11 cellular contexts compared by ENCODE assay signal in the genomic region with DNA sequence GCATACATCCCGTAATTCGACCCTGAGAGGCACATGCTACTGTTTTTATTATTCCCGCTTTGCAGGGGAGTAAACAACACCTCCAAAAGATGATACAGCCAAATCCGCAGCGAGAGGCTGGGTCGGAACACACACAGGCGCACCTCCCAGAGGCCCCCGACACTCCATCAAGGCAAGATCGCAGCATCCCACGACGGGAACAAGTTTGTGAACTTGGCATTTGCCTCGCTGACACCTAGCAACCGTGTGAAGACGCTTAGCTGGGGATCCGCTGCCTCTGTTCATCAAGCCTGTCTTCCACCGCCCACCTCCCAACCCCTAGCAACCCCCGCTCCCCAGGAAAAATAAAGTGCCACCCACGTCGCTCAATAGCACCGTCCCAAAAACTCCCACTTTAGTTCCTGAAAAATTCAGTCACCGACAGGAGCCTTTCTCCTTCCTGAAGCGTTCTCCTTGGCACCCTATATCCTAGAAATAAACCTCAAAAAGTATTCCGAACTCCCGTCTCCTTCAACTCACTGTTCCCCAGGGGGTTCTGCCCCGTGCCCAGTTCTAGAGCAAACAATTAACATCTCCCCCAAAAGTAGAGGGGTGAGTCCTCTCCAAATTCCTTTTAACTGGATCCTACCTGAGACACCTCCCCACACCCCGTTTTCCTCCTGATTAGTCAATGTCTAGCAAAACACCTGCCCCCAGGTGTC. TPM values are rescaled to one million over a fixed set of nuclear protein-coding genes. Genes with fewer than 3 reads are reported as not detected.
DNase-seq lines count a peak whose midpoint lies in the region; ATAC-seq and TF ChIP-seq lines count a peak whose summit lies in the region.
"Had no signal": no experiment of that assay in that cellular context is flagged by ENCODE, and none has a peak within 500 bp of the region (broad histone marks: within the 10 kb centered on the region; RNA-seq: fewer than 3 reads in every experiment).

No MANE protein-coding gene starts in this region.

- no peak for ATAC-seq in HG03159 (IDR thresholded peaks at IDR 0.05; ENCODE audit: unreplicated experiment)
- ATAC-seq: activated CD4-positive, CD25-positive, alpha-beta regulatory T cell treated with anti-CD3 and anti-CD28 coated beads, Interleukin-2, amount 50 U/mL, for 24 hours had no signal

- intact Hi-C loops in dorsolateral prefrontal cortex (cut with DNase I) = loop anchor here (5.0 kb wide), 3 partner anchors 36 to 81 kb away; partner anchors contain the start of gene SGTA (in 1 of the 2)

- peak overlapping the region in 57 of 59 donors; percentile 8 to 76 (median 63) for H3K4me3 ChIP-seq in dorsolateral prefrontal cortex

- DNase-seq in NCI-H2171 treated with DMSO at 0.1 percent for 48 hours (lab: John Stamatoyannopoulos, UW) (peak; percentile 36), NCI-H2171 (lab: John Stamatoyannopoulos, UW) (no peak), dorsolateral prefrontal cortex (peak in 2 of 10 donors; percentile 41 to 59), putamen (ENCODE audit: low spot score) (peak; percentile 88), Kasumi-1 (lab: John Stamatoyannopoulos, UW) (no peak)
- DNase-seq: activated naive CD4-positive, alpha-beta T cell treated with anti-CD3 and anti-CD28 coated beads, Interleukin-2, amount 10 ng/mL, durations not matched to agents 7 days and 5 days; DND-41; KG1; stimulated activated CD8-positive, alpha-beta memory T cell treated with anti-CD3 and anti-CD28 coated beads, Interleukin-4, amount 100 ng/mL, for 48 hours had no signal

- H3K27me3 ChIP-seq in dorsolateral prefrontal cortex = no peaks in the 10 kb centered on the region

- no peak for TF ChIP-seq CTCF in dorsolateral prefrontal cortex (IDR thresholded peaks at IDR 0.05 in 54 of 56, conservative IDR thresholded peaks at IDR 0.05 in 2 of 56; ENCODE audit: low read depth in 1 of 56, partially characterized antibody in 56 of 56)

- peak overlapping the region in 53 of 59 donors; percentile 2 to 100 (median 94) for H3K27ac ChIP-seq in dorsolateral prefrontal cortex

RNA-seq across cellular contexts. Expression of gene GNG7, which starts 1.7 kb away (rescaled TPM):
- 100 to 1,000 TPM in 55 of 120 experiments, 10 to 100 TPM in 65; 71.9 to 184 (median 98.1) TPM for total RNA-seq in dorsolateral prefrontal cortex

RNA-seq across cellular contexts. Expression of gene DIRAS1, which starts 20.4 kb away (rescaled TPM):
- 100 to 1,000 TPM in 107 of 120 experiments, 10 to 100 TPM in 13; 43.9 to 237 (median 155) TPM for total RNA-seq in dorsolateral prefrontal cortex

RNA-seq across cellular contexts. Expression of gene SLC39A3, which starts 39.0 kb away (rescaled TPM):
- 10 to 100 TPM; 22.3 to 60.9 (median 39.3) TPM for total RNA-seq in dorsolateral prefrontal cortex

Comparison
In these comparisons a context has a peak if more than half of its experiments do, and no peak if none do; other contexts are left out.
1. DNase-seq: peak in NCI-H2171 treated with DMSO at 0.1 percent for 48 hours (single experiment) and putamen (single experiment); none in NCI-H2171 (single experiment) and Kasumi-1 (0 of 2).